34 cellular contexts compared by ENCODE assay signal in genomic region chr3:16605966-16606365, GRCh38. TPM values are rescaled to one million over a fixed set of nuclear protein-coding genes. Genes with fewer than 3 reads are reported as not detected.
"Had no signal": no experiment of that assay in that cellular context is flagged by ENCODE, and none has a peak within 500 bp of the region (broad histone marks: within the 10 kb centered on the region; RNA-seq: fewer than 3 reads in every experiment).

No MANE protein-coding gene starts in this region.

- H3K4me3 ChIP-seq: coronary artery, esophagus squamous epithelium, heart right ventricle, left lung, mucosa of descending colon, ovary, psoas muscle, sigmoid colon, stomach, tibial artery, upper lobe of left lung had no signal

- DNase-seq: dermis blood vessel endothelial cell; effector memory CD4-positive, alpha-beta T cell; erythroblast; esophagus squamous epithelium; foreskin melanocyte; glutamatergic neuron; heart right ventricle; hippocampal formation; left cardiac atrium; left lung; mammary epithelial cell; mucosa of descending colon; naive B cell; nucleus accumbens; ovary; psoas muscle; sigmoid colon; stimulated activated CD4-positive, alpha-beta T cell treated with anti-CD3 and anti-CD28 coated beads, Interleukin-2, amount 100 ng/mL, for 24 hours; stimulated activated CD4-positive, alpha-beta T cell treated with anti-CD3 and anti-CD28 coated beads, Interleukin-4, amount 100 ng/mL, for 24 hours; stimulated activated naive CD4-positive, alpha-beta T cell treated with Interleukin-2 at 50 U/mL for 16 hours; stomach; tibial artery had no signal

- H3K36me3 ChIP-seq: esophagus squamous epithelium, heart right ventricle, left lung, ovary, sigmoid colon, stomach, tibial artery, upper lobe of left lung had no signal

- H3K27ac ChIP-seq: coronary artery, esophagus squamous epithelium, heart right ventricle, left lung, ovary, psoas muscle, sigmoid colon, stomach, tibial artery, upper lobe of left lung had no signal

- H3K36me3 Mint-ChIP-seq: mesothelial cell of epicardium; naive B cell; natural killer cell treated with Interleukin-12 subunit alpha and Interleukin-12 subunit beta and Interleukin-15 and Interleukin-18, amount 100 ng/mL, for 72 hours; stimulated activated effector memory CD8-positive, alpha-beta T cell treated with anti-CD3 and anti-CD28 coated beads, Interleukin-12 subunit alpha, Interleukin-12 subunit beta, amount 100 ng/mL, for 72 hours had no signal

- H3K4me1 ChIP-seq: esophagus squamous epithelium, left lung, tibial artery had no signal

- H3K9me3 Mint-ChIP-seq: mesothelial cell of epicardium; natural killer cell treated with Interleukin-12 subunit alpha and Interleukin-12 subunit beta and Interleukin-15 and Interleukin-18, amount 100 ng/mL, for 72 hours; stimulated activated effector memory CD8-positive, alpha-beta T cell treated with anti-CD3 and anti-CD28 coated beads, Interleukin-12 subunit alpha, Interleukin-12 subunit beta, amount 100 ng/mL, for 72 hours had no signal

- H3K4me1 Mint-ChIP-seq: mesothelial cell of epicardium; stimulated activated effector memory CD8-positive, alpha-beta T cell treated with anti-CD3 and anti-CD28 coated beads, Interleukin-12 subunit alpha, Interleukin-12 subunit beta, amount 100 ng/mL, for 72 hours had no signal

- H3K27me3 ChIP-seq: esophagus squamous epithelium, heart right ventricle, left lung, ovary, sigmoid colon, tibial artery, upper lobe of left lung had no signal

- H3K9me3 ChIP-seq: esophagus squamous epithelium, left lung, mucosa of descending colon, ovary, psoas muscle, sigmoid colon, stomach, tibial artery, upper lobe of left lung had no signal

- H3K27ac Mint-ChIP-seq: mesothelial cell of epicardium; natural killer cell treated with Interleukin-12 subunit alpha and Interleukin-12 subunit beta and Interleukin-15 and Interleukin-18, amount 100 ng/mL, for 72 hours; stimulated activated effector memory CD8-positive, alpha-beta T cell treated with anti-CD3 and anti-CD28 coated beads, Interleukin-12 subunit alpha, Interleukin-12 subunit beta, amount 100 ng/mL, for 72 hours had no signal

- FAIRE-seq: islet of Langerhans had no signal

- H3K4me3 Mint-ChIP-seq: mesothelial cell of epicardium; natural killer cell treated with Interleukin-12 subunit alpha and Interleukin-12 subunit beta and Interleukin-15 and Interleukin-18, amount 100 ng/mL, for 72 hours; stimulated activated effector memory CD8-positive, alpha-beta T cell treated with anti-CD3 and anti-CD28 coated beads, Interleukin-12 subunit alpha, Interleukin-12 subunit beta, amount 100 ng/mL, for 72 hours had no signal

RNA-seq across cellular contexts. Expression of gene DAZL, which starts 0.7 kb away (rescaled TPM):
- total RNA-seq: dermis blood vessel endothelial cell; esophagus squamous epithelium; heart right ventricle; kidney epithelial cell; left cardiac atrium; left lung; mammary epithelial cell; mesothelial cell of epicardium; natural killer cell treated with Interleukin-12 subunit alpha and Interleukin-12 subunit beta and Interleukin-15 and Interleukin-18, amount 100 ng/mL, for 72 hours; ovary; psoas muscle; renal cortical epithelial cell; right cardiac atrium; skeletal muscle tissue; subcutaneous adipose tissue; temporal lobe; upper lobe of left lung had no signal
- polyA plus RNA-seq: heart right ventricle, mammary epithelial cell, psoas muscle, right cardiac atrium had no signal
